Comparison of ENCODE assay signal across 16 cellular contexts in the genomic region with DNA sequence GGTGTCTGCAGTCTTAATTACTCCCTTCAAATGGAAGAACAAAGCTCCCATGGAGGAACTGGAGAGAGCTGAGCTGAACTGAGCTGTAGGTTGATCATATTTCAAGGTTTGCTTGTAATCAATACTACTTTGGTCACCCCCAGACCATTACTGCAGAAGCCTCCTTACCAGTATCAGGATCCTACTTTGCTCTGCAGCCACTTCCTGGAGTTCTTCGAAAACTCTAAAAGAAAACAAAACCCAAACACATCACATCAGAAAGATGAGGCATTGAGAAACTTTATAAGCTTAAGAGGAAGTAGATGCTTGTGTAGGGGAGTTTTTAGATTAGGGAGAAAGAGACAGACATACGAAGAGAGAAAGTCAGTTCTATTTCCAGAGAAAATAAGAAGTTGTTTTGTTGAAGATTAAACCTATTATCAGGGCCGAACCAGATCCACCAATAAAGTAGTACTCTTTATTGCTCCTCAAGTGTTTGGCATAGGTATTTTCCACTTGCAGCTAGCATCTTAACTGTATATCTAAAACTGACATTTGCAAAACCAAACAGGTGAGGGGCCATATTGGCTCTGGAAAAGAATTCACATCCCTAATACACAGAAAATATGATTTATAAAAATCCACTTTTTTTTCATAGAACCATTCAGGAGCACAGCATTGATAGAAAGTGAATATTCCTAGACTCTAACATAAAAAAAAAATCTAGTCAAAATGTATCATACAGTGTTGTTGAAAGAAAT.
A peak's percentile ranks its signal among the peaks of the same experiment; 100 is the strongest.
DNase-seq lines count a peak whose midpoint lies in the region; ATAC-seq and TF ChIP-seq lines count a peak whose summit lies in the region.
"Had no signal": no experiment of that assay in that cellular context is flagged by ENCODE, and none has a peak within 500 bp of the region (broad histone marks: within the 10 kb centered on the region; RNA-seq: fewer than 3 reads in every experiment).

No MANE protein-coding gene starts in this region.

- H3K4me1 Mint-ChIP-seq in MCF 10A (ENCODE audit: insufficient read depth, unreplicated experiment) = peaks cover 65% of the 10 kb centered on the region
- H3K4me1 Mint-ChIP-seq in activated CD8-positive, alpha-beta T cell treated with anti-CD3 and anti-CD28 coated beads for 36 hours (ENCODE audit: low read depth) = peaks cover 74% of the 10 kb centered on the region

- H3K36me3 ChIP-seq in breast epithelium (no peaks in the 10 kb centered on the region), upper lobe of right lung (no peaks in the 10 kb centered on the region), esophagus muscularis mucosa (no peaks in the 10 kb centered on the region)
- H3K36me3 ChIP-seq: HAP-1, tibial nerve had no signal

- TF ChIP-seq POLR2A in breast epithelium (IDR thresholded peaks at IDR 0.05) (no peak), esophagus muscularis mucosa (IDR thresholded peaks at IDR 0.05; ENCODE audit: low read depth) (no peak)

- H3K27ac Mint-ChIP-seq in MCF 10A (ENCODE audit: low read depth, unreplicated experiment) = peak overlapping the region; percentile 73
- peak overlapping the region; percentile 81 for H3K27ac Mint-ChIP-seq in activated CD8-positive, alpha-beta T cell treated with anti-CD3 and anti-CD28 coated beads for 36 hours

- H3K4me3 ChIP-seq in breast epithelium (no peak overlapping the region), upper lobe of right lung (no peak overlapping the region), esophagus muscularis mucosa (no peak overlapping the region)
- H3K4me3 ChIP-seq: dorsolateral prefrontal cortex, HAP-1, tibial nerve had no signal

- no TSS peak for BruUV-seq in MCF 10A (replicated peaks; lab: Mats Ljungman, UMichigan)

- H3K9me3 Mint-ChIP-seq in MCF 10A (ENCODE audit: unreplicated experiment) = no peaks in the 10 kb centered on the region
- no peaks in the 10 kb centered on the region for H3K9me3 Mint-ChIP-seq in activated CD8-positive, alpha-beta T cell treated with anti-CD3 and anti-CD28 coated beads for 36 hours

- peaks cover 6% of the 10 kb centered on the region for H3K36me3 Mint-ChIP-seq in MCF 10A (ENCODE audit: insufficient read depth, unreplicated experiment)
- H3K36me3 Mint-ChIP-seq in activated CD8-positive, alpha-beta T cell treated with anti-CD3 and anti-CD28 coated beads for 36 hours (ENCODE audit: low read depth) = no peaks in the 10 kb centered on the region
- H3K36me3 Mint-ChIP-seq: WTC11 had no signal

- intact Hi-C loops in MCF 10A (cut with micrococcal nuclease) (no loop called here), breast epithelium (cut with DNase I; ENCODE audit: low total_unique reads) (no loop called here), upper lobe of right lung (cut with DNase I) (no loop called here), esophagus muscularis mucosa (cut with DNase I) (loop anchor here (5.0 to 10.0 kb wide), 3 partner anchors 68 to 142 kb away; no protein-coding TSS in a partner anchor)
- intact Hi-C loops in activated CD8-positive, alpha-beta T cell treated with anti-CD3 and anti-CD28 coated beads for 36 hours (cut with micrococcal nuclease) = loop anchor here (5.0 kb wide), 2 partner anchors 50 to 170 kb away; no protein-coding TSS in a partner anchor

- ATAC-seq in HG03066 (IDR thresholded peaks at IDR 0.05; ENCODE audit: low read depth, unreplicated experiment) (peak; percentile 27), upper lobe of right lung (peak; percentile 6), GM21360 (IDR thresholded peaks at IDR 0.05; ENCODE audit: unreplicated experiment) (no peak)
- peak; percentile 33 for ATAC-seq in activated CD8-positive, alpha-beta T cell treated with anti-CD3 and anti-CD28 coated beads for 36 hours
- ATAC-seq: WTC11 had no signal

- WGBS in esophagus muscularis mucosa = 82% methylated on average over 3 of the region's 3 CpGs

- H3K27me3 Mint-ChIP-seq in MCF 10A (ENCODE audit: insufficient read depth, unreplicated experiment) = no peaks in the 10 kb centered on the region
- H3K27me3 Mint-ChIP-seq in activated CD8-positive, alpha-beta T cell treated with anti-CD3 and anti-CD28 coated beads for 36 hours = no peaks in the 10 kb centered on the region

- TF ChIP-seq CTCF in MCF 10A (IDR thresholded peaks at IDR 0.05; ENCODE audit: unreplicated experiment) = no peak
- TF ChIP-seq CTCF in breast epithelium (IDR thresholded peaks at IDR 0.05) = no peak
- TF ChIP-seq CTCF in activated CD8-positive, alpha-beta T cell treated with anti-CD3 and anti-CD28 coated beads for 36 hours (IDR thresholded peaks at IDR 0.05) = no peak
- no peak for TF ChIP-seq CTCF in upper lobe of right lung (IDR thresholded peaks at IDR 0.05)
- no peak for TF ChIP-seq CTCF in esophagus muscularis mucosa (IDR thresholded peaks at IDR 0.05)

- H3K9me3 ChIP-seq in breast epithelium = no peaks in the 10 kb centered on the region
- no peaks in the 10 kb centered on the region for H3K9me3 ChIP-seq in upper lobe of right lung
- H3K9me3 ChIP-seq in esophagus muscularis mucosa = no peaks in the 10 kb centered on the region
- H3K9me3 ChIP-seq: HAP-1, tibial nerve had no signal

- no peaks in the 10 kb centered on the region for H3K4me1 ChIP-seq in breast epithelium
- H3K4me1 ChIP-seq in upper lobe of right lung = peaks cover 20% of the 10 kb centered on the region
- H3K4me1 ChIP-seq in esophagus muscularis mucosa = peaks cover 14 to 27% (median 21%) of the 10 kb centered on the region in 4 donors
- H3K4me1 ChIP-seq: HAP-1 had no signal

- H3K4me3 Mint-ChIP-seq in MCF 10A (ENCODE audit: unreplicated experiment) = no peak overlapping the region
- no peak overlapping the region for H3K4me3 Mint-ChIP-seq in activated CD8-positive, alpha-beta T cell treated with anti-CD3 and anti-CD28 coated beads for 36 hours
- H3K4me3 Mint-ChIP-seq: WTC11 had no signal

- H3K27me3 ChIP-seq in breast epithelium = no peaks in the 10 kb centered on the region
- H3K27me3 ChIP-seq in upper lobe of right lung = no peaks in the 10 kb centered on the region
- no peaks in the 10 kb centered on the region for H3K27me3 ChIP-seq in esophagus muscularis mucosa
- H3K27me3 ChIP-seq: dorsolateral prefrontal cortex, tibial nerve had no signal

- H3K27ac ChIP-seq in breast epithelium = no peak overlapping the region
- H3K27ac ChIP-seq in upper lobe of right lung = no peak overlapping the region
- H3K27ac ChIP-seq in esophagus muscularis mucosa (replicated peaks in 1 of 4) = no peak overlapping the region
- H3K27ac ChIP-seq: dorsolateral prefrontal cortex had no signal

- CTCF ChIA-PET in MCF 10A (lab: Yijun Ruan, JAX) = interaction anchor here (0.8 kb wide), 2 partner anchors 35 to 75 kb away, joined by 3 read pairs; no protein-coding TSS in a partner anchor
- CTCF ChIA-PET in activated CD8-positive, alpha-beta T cell treated with anti-CD3 and anti-CD28 coated beads for 36 hours (lab: Charles Lee) = no interaction called here

- POLR2A ChIA-PET in MCF 10A (lab: Yijun Ruan, JAX) = interaction anchor here (0.5 to 9.7 kb wide), 10 partner anchors 11 to 291 kb away, joined by 3 to 194 read pairs (median 6); a partner anchor contains a TSS
- POLR2A ChIA-PET in activated CD8-positive, alpha-beta T cell treated with anti-CD3 and anti-CD28 coated beads for 36 hours (lab: Charles Lee) = no interaction called here

- DNase-seq in MCF 10A (ENCODE audit: unreplicated experiment) = no peak
- no peak for DNase-seq in breast epithelium (ENCODE audit: low spot score in 2 of 2)
- no peak for DNase-seq in activated CD8-positive, alpha-beta T cell treated with anti-CD3 and anti-CD28 coated beads for 36 hours
- no peak for DNase-seq in upper lobe of right lung
- DNase-seq in esophagus muscularis mucosa (ENCODE audit: extremely low spot score) = no peak
- no peak for DNase-seq in occipital lobe (lab: John Stamatoyannopoulos, UW)
- DNase-seq: C1 segment of cervical spinal cord, dorsolateral prefrontal cortex, kidney, NCI-H2029 treated with DMSO at 0.1 percent for 48 hours, small intestine had no signal

- TF ChIP-seq EP300 in esophagus muscularis mucosa (IDR thresholded peaks at IDR 0.05) = no peak

Comparison
In these comparisons a context has a peak if more than half of its experiments do, and no peak if none do; other contexts are left out.
1. intact Hi-C loops: an anchor here in activated CD8-positive, alpha-beta T cell treated with anti-CD3 and anti-CD28 coated beads for 36 hours (5.0 kb wide) and esophagus muscularis mucosa (5.0 to 10.0 kb wide); none called in MCF 10A, breast epithelium and upper lobe of right lung.